ENCODE assay signal across 17 cellular contexts in genomic region chr21:36948686-36949085, GRCh38. TPM values are rescaled to one million over a fixed set of nuclear protein-coding genes. Genes with fewer than 3 reads are reported as not detected.
DNase-seq lines count a peak whose midpoint lies in the region; ATAC-seq, FAIRE-seq and TF ChIP-seq lines count a peak whose summit lies in the region.
"Had no signal": no experiment of that assay in that cellular context is flagged by ENCODE, and none has a peak within 500 bp of the region (broad histone marks: within the 10 kb centered on the region; RNA-seq: fewer than 3 reads in every experiment).

No MANE protein-coding gene starts in this region.

- H3K4me1 ChIP-seq in lower lobe of right lung, result no peaks in the 10 kb centered on the region
- H3K4me1 ChIP-seq in colonic mucosa, result no peaks in the 10 kb centered on the region

- TF ChIP-seq EP300 in Ishikawa (IDR thresholded peaks at IDR 0.05; ENCODE audit: borderline replicate concordance), result no peak

- TF ChIP-seq CTCF in cardiac fibroblast (IDR thresholded peaks at IDR 0.05; ENCODE audit: low read depth, low read length), result no peak
- TF ChIP-seq CTCF in fibroblast of villous mesenchyme (IDR thresholded peaks at IDR 0.05; ENCODE audit: insufficient read depth, low read depth, low read length), result no peak
- no peak for TF ChIP-seq CTCF in lower lobe of right lung (IDR thresholded peaks at IDR 0.05)
- TF ChIP-seq CTCF in colonic mucosa (IDR thresholded peaks at IDR 0.05), result no peak

- TF ChIP-seq RAD21 in Ishikawa (IDR thresholded peaks at IDR 0.05; ENCODE audit: low read depth), result no peak

- DNase-seq in AG20443 (ENCODE audit: low spot score) (peak; percentile 50), cardiac fibroblast (ENCODE audit: low read depth in 2 of 2) (peak; percentile 33 to 48), fibroblast of villous mesenchyme (ENCODE audit: low read depth) (peak; percentile 67), H54 (ENCODE audit: insufficient read length, low spot score) (no peak), lower lobe of right lung (no peak), colonic mucosa (no peak)
- DNase-seq: NCI-H1105; NCI-H1694 treated with DMSO at 0.1 percent for 48 hours; NCI-H345; NCI-H69; NK-92 treated with Interleukin-12 subunit alpha and Interleukin-12 subunit beta, amount 100 ng/mL, for 24 hours; PC-9 had no signal

- H3K9me3 ChIP-seq in lower lobe of right lung (peaks cover 5% of the 10 kb centered on the region), colonic mucosa (no peaks in the 10 kb centered on the region)

- H3K36me3 ChIP-seq in lower lobe of right lung (no peaks in the 10 kb centered on the region), colonic mucosa (no peaks in the 10 kb centered on the region)

- FAIRE-seq in H54 (lab: Jason Lieb, UNC), result no peak

- no peak overlapping the region for H3K9ac ChIP-seq in colonic mucosa (ENCODE audit: low read depth in 2 of 2, low read length in 2 of 2)
- H3K9ac ChIP-seq: BLaER1 had no signal

- no peak for ATAC-seq in GM19463 (IDR thresholded peaks at IDR 0.05; ENCODE audit: unreplicated experiment)
- ATAC-seq in lower lobe of right lung, result no peak
- ATAC-seq: HCT116, SK-N-SH treated with all-trans-retinoic acid at 6 μM for 48 hours had no signal

- TF ChIP-seq POLR2A in H54 (IDR thresholded peaks at IDR 0.05; ENCODE audit: low read depth, low read length), result no peak

- no peak overlapping the region for H3K4me3 ChIP-seq in cardiac fibroblast (replicated peaks in 1 of 2; ENCODE audit: low read depth in 2 of 2, low read length in 2 of 2)
- H3K4me3 ChIP-seq in fibroblast of villous mesenchyme (ENCODE audit: low read depth, low read length), result no peak overlapping the region
- H3K4me3 ChIP-seq in lower lobe of right lung, result no peak overlapping the region
- H3K4me3 ChIP-seq in colonic mucosa, result no peak overlapping the region
- H3K4me3 ChIP-seq: BLaER1, PC-9 had no signal

- intact Hi-C loops in lower lobe of right lung (cut with DNase I) (no loop called here), colonic mucosa (cut with DNase I) (no loop called here)

- H3K27ac ChIP-seq in lower lobe of right lung (no peak overlapping the region), colonic mucosa (no peak overlapping the region)
- H3K27ac ChIP-seq: BLaER1, PC-9 had no signal

- H3K27me3 ChIP-seq in lower lobe of right lung (ENCODE audit: low read depth) (no peaks in the 10 kb centered on the region), colonic mucosa (no peaks in the 10 kb centered on the region)
- H3K27me3 ChIP-seq: BLaER1 had no signal

TF ChIP-seq in Ishikawa, 13 proteins besides CTCF, POLR2A, EP300 and RAD21:
- TF ChIP-seq CEBPB (IDR thresholded peaks at IDR 0.05) (peak; percentile 53; the same call in 1 of the 2 replicates), TEAD4 (IDR thresholded peaks at IDR 0.05) (no peak)

RNA-seq across cellular contexts. Expression of gene HLCS, which starts 17.8 kb away (rescaled TPM):
- total RNA-seq in fibroblast of villous mesenchyme, result 38.0 and 44.0 TPM in 2 replicates
- total RNA-seq in lower lobe of right lung, result 17.1 TPM
- total RNA-seq in colonic mucosa, result 10 to 100 TPM; 10.8 to 11.4 TPM

RNA-seq across cellular contexts. Expression of gene RIPPLY3, which starts 57.8 kb away (rescaled TPM):
- total RNA-seq in fibroblast of villous mesenchyme, result under 0.01 TPM in 1 of 2 replicates, not detected in the other
- total RNA-seq in lower lobe of right lung, result 0.44 TPM
- under 1 TPM in 1 of 2 donors, not detected in 1; 0.21 TPM for total RNA-seq in colonic mucosa

Comparison
In these comparisons a context has a peak if more than half of its experiments do, and no peak if none do; other contexts are left out.
1. DNase-seq: peak in AG20443 (single experiment), cardiac fibroblast (2 of 2) and fibroblast of villous mesenchyme (single experiment); none in H54 (single experiment), lower lobe of right lung (single experiment) and colonic mucosa (single experiment).